12 cellular contexts compared by ENCODE assay signal in genomic region chr11:94706211-94706610, GRCh38.
DNase-seq lines count a peak whose midpoint lies in the region; ATAC-seq and TF ChIP-seq lines count a peak whose summit lies in the region.
"Had no signal": no experiment of that assay in that cellular context is flagged by ENCODE, and none has a peak within 500 bp of the region (broad histone marks: within the 10 kb centered on the region; RNA-seq: fewer than 3 reads in every experiment).

No MANE protein-coding gene starts in this region.

- peak overlapping the region; percentile 63 for H3K4me3 ChIP-seq in left ventricle myocardium inferior
- no peak overlapping the region for H3K4me3 ChIP-seq in A673 (ENCODE audit: low read depth, low read length, poor library complexity, severe bottlenecking)
- H3K4me3 ChIP-seq in colonic mucosa, result no peak overlapping the region

- H3K9me3 ChIP-seq in left ventricle myocardium inferior (replicated peaks) (peaks cover 7% of the 10 kb centered on the region), A673 (ENCODE audit: low read depth, low read length, poor library complexity, severe bottlenecking) (no peaks in the 10 kb centered on the region), colonic mucosa (no peaks in the 10 kb centered on the region)

- ATAC-seq in SK-N-SH treated with all-trans-retinoic acid at 6 μM for 48 hours (peak; percentile 65), GM21619 (IDR thresholded peaks at IDR 0.05; ENCODE audit: unreplicated experiment) (no peak)

- CTCF ChIA-PET in A673 (lab: Charles Lee), result no interaction called here

- H3K27ac ChIP-seq in left ventricle myocardium inferior (replicated peaks) (peak overlapping the region; percentile 80), A673 (ENCODE audit: low read depth, low read length, poor library complexity, severe bottlenecking) (no peak overlapping the region), colonic mucosa (no peak overlapping the region)

- no peaks in the 10 kb centered on the region for H3K4me1 ChIP-seq in left ventricle myocardium inferior
- H3K4me1 ChIP-seq in A673 (ENCODE audit: insufficient read depth, low read length, poor library complexity, severe bottlenecking), result no peaks in the 10 kb centered on the region
- H3K4me1 ChIP-seq in colonic mucosa, result peaks cover 10% of the 10 kb centered on the region

- intact Hi-C loops in left ventricle myocardium inferior (cut with micrococcal nuclease), result no loop called here
- intact Hi-C loops in A673 (cut with micrococcal nuclease; ENCODE audit: unreplicated experiment), result no loop called here
- intact Hi-C loops in colonic mucosa (cut with DNase I), result no loop called here

- TF ChIP-seq CTCF in left ventricle myocardium inferior (IDR thresholded peaks at IDR 0.05; ENCODE audit: borderline replicate concordance) (no peak), A673 (conservative IDR thresholded peaks at IDR 0.05; ENCODE audit: low read depth, low read length) (no peak), colonic mucosa (IDR thresholded peaks at IDR 0.05) (no peak)

- H3K36me3 ChIP-seq in left ventricle myocardium inferior (no peaks in the 10 kb centered on the region), A673 (ENCODE audit: insufficient read depth, low read length, poor library complexity, severe bottlenecking) (no peaks in the 10 kb centered on the region), colonic mucosa (no peaks in the 10 kb centered on the region)

- DNase-seq in DMS153 (lab: John Stamatoyannopoulos, UW) (peak; percentile 18), DMS153 treated with DMSO at 0.1 percent for 48 hours (lab: John Stamatoyannopoulos, UW; ENCODE audit: unreplicated experiment) (no peak), left ventricle myocardium inferior (peak; percentile 25), ureter (ENCODE audit: low spot score) (peak; percentile 55), A673 (ENCODE audit: low spot score) (no peak), colonic mucosa (no peak)
- DNase-seq: activated effector memory CD4-positive, alpha-beta T cell treated with anti-CD3 and anti-CD28 coated beads, Interleukin-2, amount 50 U/mL, for 16 hours; effector memory CD4-positive, alpha-beta T cell; GDM1; SIG-M5 had no signal

- H3K27me3 ChIP-seq in left ventricle myocardium inferior (ENCODE audit: low read depth) (no peaks in the 10 kb centered on the region), A673 (replicated peaks; ENCODE audit: insufficient read depth, low read depth, low read length, poor library complexity) (no peaks in the 10 kb centered on the region), colonic mucosa (peaks cover 35% of the 10 kb centered on the region)

- H3K9ac ChIP-seq in colonic mucosa (ENCODE audit: low read depth in 2 of 2, low read length in 2 of 2), result no peak overlapping the region

- POLR2A ChIA-PET in A673 (lab: Charles Lee; ENCODE audit: low non-redundant PET), result no interaction called here

- no TSS peak for BruUV-seq in A673 (replicated peaks; lab: Mats Ljungman, UMichigan)

TF ChIP-seq in SK-N-SH treated with all-trans-retinoic acid at 6 μM for 48 hours, 23 proteins besides CTCF, POLR2A, EP300 and RAD21:
- TF ChIP-seq ZNF70 (CRISPR knock-in tag; IDR thresholded peaks at IDR 0.05), result no peak
- no peak for TF ChIP-seq POU6F1 (CRISPR knock-in tag; IDR thresholded peaks at IDR 0.05; ENCODE audit: borderline replicate concordance, low read depth)
- no peak for TF ChIP-seq SNAI2 (CRISPR knock-in tag; IDR thresholded peaks at IDR 0.05)
- no peak for TF ChIP-seq GLIS3 (CRISPR knock-in tag; IDR thresholded peaks at IDR 0.05)
- no peak for TF ChIP-seq ZNF8 (CRISPR knock-in tag; IDR thresholded peaks at IDR 0.05)
- TF ChIP-seq CSDC2 (CRISPR knock-in tag; IDR thresholded peaks at IDR 0.05), result no peak
- TF ChIP-seq ZNF565 (CRISPR knock-in tag; conservative IDR thresholded peaks at IDR 0.05; ENCODE audit: low read depth), result no peak
- no peak for TF ChIP-seq PPARA (CRISPR knock-in tag; IDR thresholded peaks at IDR 0.05; ENCODE audit: borderline replicate concordance)
- no peak for TF ChIP-seq TSHZ2 (CRISPR knock-in tag; IDR thresholded peaks at IDR 0.05)
- no peak for TF ChIP-seq CREB5 (CRISPR knock-in tag; IDR thresholded peaks at IDR 0.05; ENCODE audit: low read depth)
- TF ChIP-seq RARB (CRISPR knock-in tag; IDR thresholded peaks at IDR 0.05), result no peak
- TF ChIP-seq ESRRG (CRISPR knock-in tag; IDR thresholded peaks at IDR 0.05), result no peak

Comparison
In these comparisons a context has a peak if more than half of its experiments do, and no peak if none do; other contexts are left out.
1. DNase-seq: peak in DMS153 (single experiment), left ventricle myocardium inferior (single experiment) and ureter (single experiment); none in DMS153 treated with DMSO at 0.1 percent for 48 hours (single experiment), A673 (single experiment) and colonic mucosa (single experiment).